Comparison of ENCODE assay signal across 13 cellular contexts in genomic region chr3:172982731-172983364, GRCh38.
DNase-seq lines count a peak whose midpoint lies in the region; ATAC-seq and TF ChIP-seq lines count a peak whose summit lies in the region.
"Had no signal": no experiment of that assay in that cellular context is flagged by ENCODE, and none has a peak within 500 bp of the region (broad histone marks: within the 10 kb centered on the region; RNA-seq: fewer than 3 reads in every experiment).

No MANE protein-coding gene starts in this region.

- POLR2A ChIA-PET in A673 (lab: Charles Lee; ENCODE audit: low non-redundant PET): no interaction called here
- POLR2A ChIA-PET in naive thymus-derived CD4-positive, alpha-beta T cell (lab: Charles Lee): no interaction called here

- BruUV-seq in A673 (replicated peaks; lab: Mats Ljungman, UMichigan): no TSS peak

- no peak overlapping the region for H3K27ac Mint-ChIP-seq in activated T-helper 1 cell treated with anti-CD3 and anti-CD28 coated beads, Interleukin-12 subunit alpha, Interleukin-12 subunit beta, Interleukin-2, Interleukin-4 antibody, amounts not matched to agents 30 ng/mL and 10 ng/mL and 1 ng/mL, durations not matched to agents 14 hours and 24 hours and 36 hours
- no peak overlapping the region for H3K27ac Mint-ChIP-seq in naive thymus-derived CD4-positive, alpha-beta T cell
- H3K27ac Mint-ChIP-seq: CD8-positive, alpha-beta T cell had no signal

- no peak overlapping the region for H3K4me3 ChIP-seq in A673 (ENCODE audit: low read depth, low read length, poor library complexity, severe bottlenecking)
- H3K4me3 ChIP-seq in cardiac muscle cell: no peak overlapping the region
- no peak overlapping the region for H3K4me3 ChIP-seq in naive thymus-derived CD4-positive, alpha-beta T cell (ENCODE audit: low read length)

- H3K27me3 Mint-ChIP-seq in activated T-helper 1 cell treated with anti-CD3 and anti-CD28 coated beads, Interleukin-12 subunit alpha, Interleukin-12 subunit beta, Interleukin-2, Interleukin-4 antibody, amounts not matched to agents 30 ng/mL and 10 ng/mL and 1 ng/mL, durations not matched to agents 14 hours and 24 hours and 36 hours (ENCODE audit: insufficient read depth): no peaks in the 10 kb centered on the region
- peaks cover 0 to 8% (median 6%) of the 10 kb centered on the region in 5 donors for H3K27me3 Mint-ChIP-seq in naive thymus-derived CD4-positive, alpha-beta T cell

- ATAC-seq in GM19351 (IDR thresholded peaks at IDR 0.05; ENCODE audit: unreplicated experiment) (peak; percentile 38), HG03095 (IDR thresholded peaks at IDR 0.05; ENCODE audit: unreplicated experiment) (no peak)
- no peak for ATAC-seq in naive thymus-derived CD4-positive, alpha-beta T cell
- ATAC-seq: CD8-positive, alpha-beta T cell had no signal

- no peaks in the 10 kb centered on the region for H3K36me3 ChIP-seq in A673 (ENCODE audit: insufficient read depth, low read length, poor library complexity, severe bottlenecking)
- H3K36me3 ChIP-seq in cardiac muscle cell: no peaks in the 10 kb centered on the region
- H3K36me3 ChIP-seq in naive thymus-derived CD4-positive, alpha-beta T cell (ENCODE audit: control insufficient read depth in 2 of 3, insufficient read depth in 3 of 3, low read length in 3 of 3): no peaks in the 10 kb centered on the region

- H3K9me3 Mint-ChIP-seq in activated T-helper 1 cell treated with anti-CD3 and anti-CD28 coated beads, Interleukin-12 subunit alpha, Interleukin-12 subunit beta, Interleukin-2, Interleukin-4 antibody, amounts not matched to agents 30 ng/mL and 10 ng/mL and 1 ng/mL, durations not matched to agents 14 hours and 24 hours and 36 hours: no peaks in the 10 kb centered on the region
- H3K9me3 Mint-ChIP-seq in naive thymus-derived CD4-positive, alpha-beta T cell: peaks cover 0 to 7% (median 0%) of the 10 kb centered on the region in 11 donors

- H3K27ac ChIP-seq in A673 (ENCODE audit: low read depth, low read length, poor library complexity, severe bottlenecking) (no peak overlapping the region), cardiac muscle cell (no peak overlapping the region)
- H3K27ac ChIP-seq in naive thymus-derived CD4-positive, alpha-beta T cell (ENCODE audit: low read depth, low read length): no peak overlapping the region

- TF ChIP-seq CTCF in A673 (conservative IDR thresholded peaks at IDR 0.05; ENCODE audit: low read depth, low read length): peak; percentile 53; the same call in 1 of the 2 replicates
- TF ChIP-seq CTCF in cardiac muscle cell (IDR thresholded peaks at IDR 0.05; ENCODE audit: low read depth, low read length): peak; percentile 14
- no peak for TF ChIP-seq CTCF in GM13976 (IDR thresholded peaks at IDR 0.05; ENCODE audit: borderline replicate concordance, control extremely low read depth, extremely low read depth, insufficient read depth, missing control alignments)

- in situ Hi-C loops in GM13976 (cut with MboI; ENCODE audit: low sequenced_read_pairs, unreplicated experiment): no loop called here

- CTCF ChIA-PET in A673 (lab: Charles Lee): interaction anchor here (0.6 kb wide), 1 partner anchor 74 kb away, joined by 10 read pairs; no protein-coding TSS in a partner anchor
- CTCF ChIA-PET in naive thymus-derived CD4-positive, alpha-beta T cell (lab: Charles Lee): no interaction called here

- H3K4me3 Mint-ChIP-seq in activated T-helper 1 cell treated with anti-CD3 and anti-CD28 coated beads, Interleukin-12 subunit alpha, Interleukin-12 subunit beta, Interleukin-2, Interleukin-4 antibody, amounts not matched to agents 30 ng/mL and 10 ng/mL and 1 ng/mL, durations not matched to agents 14 hours and 24 hours and 36 hours: no peak overlapping the region
- H3K4me3 Mint-ChIP-seq in naive thymus-derived CD4-positive, alpha-beta T cell: no peak overlapping the region
- H3K4me3 Mint-ChIP-seq: CD8-positive, alpha-beta T cell had no signal

- peak; percentile 54 for DNase-seq in A673 (ENCODE audit: low spot score)
- DNase-seq in RKO (ENCODE audit: low spot score): peak; percentile 30
- peak; percentile 30 to 35 for DNase-seq in cardiac muscle cell (ENCODE audit: low read depth in 1 of 2, low spot score in 1 of 2)
- no peak for DNase-seq in GM13976 (ENCODE audit: low spot score)
- DNase-seq in activated T-helper 1 cell treated with anti-CD3 and anti-CD28 coated beads, Interleukin-12 subunit alpha, Interleukin-12 subunit beta, Interleukin-2, Interleukin-4 antibody, amounts not matched to agents 30 ng/mL and 10 ng/mL and 1 ng/mL, durations not matched to agents 14 hours and 24 hours and 36 hours (ENCODE audit: low spot score): no peak
- DNase-seq in naive thymus-derived CD4-positive, alpha-beta T cell: no peak
- DNase-seq: activated T-cell treated with anti-CD3 and anti-CD28 coated beads, Interleukin-2, amount 50 U/mL, for 1 hour; CD8-positive, alpha-beta T cell; islet precursor cell; NCI-H1092 treated with DMSO at 0.1 percent for 48 hours; T-helper 1 cell had no signal

- H3K4me1 Mint-ChIP-seq in activated T-helper 1 cell treated with anti-CD3 and anti-CD28 coated beads, Interleukin-12 subunit alpha, Interleukin-12 subunit beta, Interleukin-2, Interleukin-4 antibody, amounts not matched to agents 30 ng/mL and 10 ng/mL and 1 ng/mL, durations not matched to agents 14 hours and 24 hours and 36 hours (ENCODE audit: low read depth): no peaks in the 10 kb centered on the region
- no peaks in the 10 kb centered on the region for H3K4me1 Mint-ChIP-seq in naive thymus-derived CD4-positive, alpha-beta T cell

- no peaks in the 10 kb centered on the region for H3K9me3 ChIP-seq in A673 (ENCODE audit: low read depth, low read length, poor library complexity, severe bottlenecking)
- no peaks in the 10 kb centered on the region for H3K9me3 ChIP-seq in cardiac muscle cell (ENCODE audit: low read depth)
- no peaks in the 10 kb centered on the region for H3K9me3 ChIP-seq in naive thymus-derived CD4-positive, alpha-beta T cell (ENCODE audit: control insufficient read depth in 2 of 3, low read length in 3 of 3)

- H3K4me1 ChIP-seq in A673 (ENCODE audit: insufficient read depth, low read length, poor library complexity, severe bottlenecking) (peaks cover 8% of the 10 kb centered on the region), cardiac muscle cell (ENCODE audit: low read depth) (peaks cover 16% of the 10 kb centered on the region)
- H3K4me1 ChIP-seq in naive thymus-derived CD4-positive, alpha-beta T cell (ENCODE audit: control insufficient read depth in 2 of 2, insufficient read depth in 2 of 2, low read length in 2 of 2): no peaks in the 10 kb centered on the region

- intact Hi-C loops in A673 (cut with micrococcal nuclease; ENCODE audit: unreplicated experiment): loop anchor here (5.0 to 10.0 kb wide), 2 partner anchors 62 to 146 kb away; no protein-coding TSS in a partner anchor
- intact Hi-C loops in activated T-helper 1 cell treated with anti-CD3 and anti-CD28 coated beads, Interleukin-12 subunit alpha, Interleukin-12 subunit beta, Interleukin-2, Interleukin-4 antibody, amounts not matched to agents 30 ng/mL and 10 ng/mL and 1 ng/mL, durations not matched to agents 14 hours and 24 hours and 36 hours (cut with micrococcal nuclease): no loop called here
- intact Hi-C loops in naive thymus-derived CD4-positive, alpha-beta T cell (cut with micrococcal nuclease): no loop called here

- no peaks in the 10 kb centered on the region for H3K36me3 Mint-ChIP-seq in activated T-helper 1 cell treated with anti-CD3 and anti-CD28 coated beads, Interleukin-12 subunit alpha, Interleukin-12 subunit beta, Interleukin-2, Interleukin-4 antibody, amounts not matched to agents 30 ng/mL and 10 ng/mL and 1 ng/mL, durations not matched to agents 14 hours and 24 hours and 36 hours (ENCODE audit: low read depth)
- no peaks in the 10 kb centered on the region for H3K36me3 Mint-ChIP-seq in naive thymus-derived CD4-positive, alpha-beta T cell
- H3K36me3 Mint-ChIP-seq: CD8-positive, alpha-beta T cell had no signal

- H3K27me3 ChIP-seq in A673 (replicated peaks; ENCODE audit: insufficient read depth, low read depth, low read length, poor library complexity): no peaks in the 10 kb centered on the region
- no peaks in the 10 kb centered on the region for H3K27me3 ChIP-seq in cardiac muscle cell
- no peaks in the 10 kb centered on the region for H3K27me3 ChIP-seq in naive thymus-derived CD4-positive, alpha-beta T cell (ENCODE audit: control insufficient read depth in 2 of 2, insufficient read depth in 2 of 2, low read length in 2 of 2)

Comparison
In these comparisons a context has a peak if more than half of its experiments do, and no peak if none do; other contexts are left out.
1. DNase-seq: peak in A673 (single experiment), RKO (single experiment) and cardiac muscle cell (2 of 2); none in GM13976 (single experiment), activated T-helper 1 cell treated with anti-CD3 and anti-CD28 coated beads, Interleukin-12 subunit alpha, Interleukin-12 subunit beta, Interleukin-2, Interleukin-4 antibody, amounts not matched to agents 30 ng/mL and 10 ng/mL and 1 ng/mL, durations not matched to agents 14 hours and 24 hours and 36 hours (single experiment) and naive thymus-derived CD4-positive, alpha-beta T cell (0 of 9).